In the genomic region with DNA sequence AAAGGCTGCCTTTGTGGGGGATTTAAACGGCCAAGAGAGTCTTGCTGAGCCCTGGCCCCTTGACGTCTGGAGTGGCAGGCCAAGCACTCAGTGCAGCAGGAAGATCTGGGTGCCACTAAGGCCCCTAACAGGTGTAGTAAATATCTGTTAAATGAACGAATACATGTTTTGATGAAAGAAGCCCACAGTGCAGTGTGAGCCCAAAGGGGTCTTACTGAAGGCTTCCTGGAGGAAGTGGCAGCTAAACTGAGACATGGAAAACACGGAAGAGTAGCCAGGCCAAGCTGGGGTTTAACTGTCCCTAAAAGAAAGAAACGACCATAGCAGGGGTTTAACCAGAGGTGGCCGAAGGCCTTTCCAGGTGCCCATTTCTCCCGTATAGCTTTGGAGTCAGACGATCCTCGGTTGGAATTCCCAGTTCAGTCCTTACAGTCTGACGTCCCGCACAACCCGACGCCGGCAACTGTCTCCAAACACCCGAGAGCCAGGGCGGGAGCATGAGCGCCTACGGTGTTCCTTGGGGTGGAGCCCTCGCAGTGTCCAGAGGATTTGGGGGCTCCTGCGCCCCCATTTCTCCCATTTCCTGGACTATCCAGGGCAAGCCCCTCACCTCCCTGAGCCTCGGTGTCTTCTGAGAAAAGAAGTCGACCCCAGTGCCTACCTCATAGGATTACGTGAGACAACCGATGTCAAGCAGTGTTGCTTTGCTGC, we compare ENCODE assay signal across 8 cellular contexts. TPM values are rescaled to one million over a fixed set of nuclear protein-coding genes. Genes with fewer than 3 reads are reported as not detected.
DNase-seq lines count a peak whose midpoint lies in the region; ATAC-seq lines count a peak whose summit lies in the region.

No MANE protein-coding gene starts in this region.

- peaks cover 65% of the 10 kb centered on the region for H3K4me1 Mint-ChIP-seq in stimulated activated memory B cell treated with anti-CD40 and anti-IgM and Interleukin-4, amounts not matched to agents 10 μg/mL and 1 μg/mL and 100 μg/mL, for 72 hours

- ATAC-seq in activated naive CD4-positive, alpha-beta T cell treated with anti-CD3 and anti-CD28 coated beads, Interleukin-2, amount 50 U/mL, for 72 hours = peak in 1 of 2 donors; percentile 3
- no peak for ATAC-seq in stimulated activated memory B cell treated with anti-CD40 and anti-IgM and Interleukin-4, amounts not matched to agents 10 μg/mL and 1 μg/mL and 100 μg/mL, for 72 hours

- no peaks in the 10 kb centered on the region for H3K27me3 Mint-ChIP-seq in stimulated activated memory B cell treated with anti-CD40 and anti-IgM and Interleukin-4, amounts not matched to agents 10 μg/mL and 1 μg/mL and 100 μg/mL, for 72 hours

- no peaks in the 10 kb centered on the region for H3K9me3 Mint-ChIP-seq in activated naive CD4-positive, alpha-beta T cell treated with anti-CD3 and anti-CD28 coated beads, Interleukin-2, amount 50 U/mL, for 72 hours
- H3K9me3 Mint-ChIP-seq in stimulated activated memory B cell treated with anti-CD40 and anti-IgM and Interleukin-4, amounts not matched to agents 10 μg/mL and 1 μg/mL and 100 μg/mL, for 72 hours = no peaks in the 10 kb centered on the region

- no peaks in the 10 kb centered on the region for H3K36me3 ChIP-seq in iPS DF 6.9 (ENCODE audit: control insufficient read depth, insufficient read depth, low read length)

- peak overlapping the region; percentile 69 to 85 for H3K27ac Mint-ChIP-seq in activated naive CD4-positive, alpha-beta T cell treated with anti-CD3 and anti-CD28 coated beads, Interleukin-2, amount 50 U/mL, for 72 hours
- peak overlapping the region; percentile 87 for H3K27ac Mint-ChIP-seq in stimulated activated memory B cell treated with anti-CD40 and anti-IgM and Interleukin-4, amounts not matched to agents 10 μg/mL and 1 μg/mL and 100 μg/mL, for 72 hours

- no peaks in the 10 kb centered on the region for H3K4me1 ChIP-seq in iPS DF 6.9 (ENCODE audit: control insufficient read depth, insufficient read depth, low read length)

- peak overlapping the region; percentile 55; the same call in 1 of the 2 replicates for H3K4me3 ChIP-seq in iPS DF 6.9 (ENCODE audit: low read length)

- DNase-seq in NCI-H2227 (lab: John Stamatoyannopoulos, UW; ENCODE audit: unreplicated experiment) (peak; percentile 51), NCI-H2227 treated with DMSO at 0.1 percent for 48 hours (lab: John Stamatoyannopoulos, UW) (no peak), iPS DF 6.9 (ENCODE audit: low read depth, low spot score) (no peak), SIG-M5 (lab: John Stamatoyannopoulos, UW) (no peak), ureter (ENCODE audit: low spot score) (no peak)
- DNase-seq in activated naive CD4-positive, alpha-beta T cell treated with anti-CD3 and anti-CD28 coated beads, Interleukin-2, amount 50 U/mL, for 72 hours (ENCODE audit: low spot score in 2 of 2) = no peak
- DNase-seq in stimulated activated CD4-positive, alpha-beta T cell treated with anti-CD3 and anti-CD28 coated beads, Interleukin-12 subunit alpha, Interleukin-12 subunit beta, amount 100 ng/mL, for 4 hours = no peak

- WGBS in iPS DF 6.9 (ENCODE audit: insufficient coverage, insufficient read length) = no CpG with 5 or more reads among the region's 24 CpGs

- H3K9me3 ChIP-seq in iPS DF 6.9 (ENCODE audit: control insufficient read depth, insufficient read depth, low read length) = no peaks in the 10 kb centered on the region

- H3K4me3 Mint-ChIP-seq in stimulated activated memory B cell treated with anti-CD40 and anti-IgM and Interleukin-4, amounts not matched to agents 10 μg/mL and 1 μg/mL and 100 μg/mL, for 72 hours = peak overlapping the region; percentile 97

- H3K36me3 Mint-ChIP-seq in activated naive CD4-positive, alpha-beta T cell treated with anti-CD3 and anti-CD28 coated beads, Interleukin-2, amount 50 U/mL, for 72 hours = no peaks in the 10 kb centered on the region
- peaks cover 1% of the 10 kb centered on the region for H3K36me3 Mint-ChIP-seq in stimulated activated memory B cell treated with anti-CD40 and anti-IgM and Interleukin-4, amounts not matched to agents 10 μg/mL and 1 μg/mL and 100 μg/mL, for 72 hours

- H3K27me3 ChIP-seq in iPS DF 6.9 (ENCODE audit: control insufficient read depth, insufficient read depth, low read length) = peaks cover 8% of the 10 kb centered on the region; the same call in 1 of the 2 replicates

- H3K27ac ChIP-seq in iPS DF 6.9 (ENCODE audit: low read length) = no peak overlapping the region

RNA-seq across cellular contexts. Expression of a gene that starts 0.9 kb away (rescaled TPM):
- total RNA-seq in activated naive CD4-positive, alpha-beta T cell treated with anti-CD3 and anti-CD28 coated beads, Interleukin-2, amount 50 U/mL, for 72 hours = 1 to 10 TPM; 3.5 to 5.5 TPM
- 8.3 TPM for total RNA-seq in ureter

RNA-seq across cellular contexts. Expression of a gene that starts 25.9 kb away (rescaled TPM):
- total RNA-seq in activated naive CD4-positive, alpha-beta T cell treated with anti-CD3 and anti-CD28 coated beads, Interleukin-2, amount 50 U/mL, for 72 hours = not detected
- 6.1 TPM for total RNA-seq in ureter
